In the genomic region with DNA sequence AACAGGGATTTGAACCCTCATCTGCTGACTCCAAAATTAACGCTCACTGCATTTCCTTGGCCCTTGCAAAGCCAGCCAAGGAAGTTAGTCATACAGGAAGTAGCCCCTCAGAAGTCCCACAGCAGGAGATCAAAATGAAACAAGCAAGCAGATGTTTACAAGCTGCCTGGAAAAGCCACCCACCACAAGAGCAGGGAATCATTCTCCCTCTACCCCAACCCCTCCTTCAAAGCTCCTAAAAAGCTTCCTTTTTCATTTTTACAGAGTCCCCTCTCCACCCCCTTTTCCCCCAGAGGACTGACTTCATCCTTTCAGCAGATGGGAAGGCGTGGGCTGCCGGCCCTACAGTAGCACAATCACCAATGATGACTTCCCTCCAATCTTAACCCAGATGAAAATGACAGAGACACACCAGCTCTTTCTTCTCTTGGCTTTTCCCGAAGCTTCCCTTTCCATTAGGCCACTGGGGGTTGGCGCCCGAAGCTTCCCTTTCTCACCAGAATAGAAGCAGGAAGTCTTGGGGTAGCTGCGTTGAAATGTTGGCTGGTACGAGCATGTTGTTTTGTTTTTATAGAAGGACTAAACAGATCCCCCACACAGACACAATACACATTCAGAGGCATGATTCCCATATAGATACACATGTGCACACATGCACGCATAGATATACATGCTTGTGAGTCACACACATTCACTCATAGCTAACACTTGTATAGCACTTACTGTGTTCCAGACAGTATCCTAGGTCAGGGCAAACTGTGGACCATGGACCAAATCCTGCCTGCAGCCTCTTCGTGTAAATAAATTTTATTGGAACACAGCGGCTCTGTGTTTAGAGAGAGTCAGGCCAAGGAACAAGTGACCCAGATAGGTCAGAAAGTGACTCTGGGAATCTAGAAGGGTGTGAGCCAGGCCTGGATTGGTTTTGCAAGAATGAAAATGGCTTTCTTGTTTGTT, we compare ENCODE assay signal across 8 cellular contexts. TPM values are rescaled to one million over a fixed set of nuclear protein-coding genes. Genes with fewer than 3 reads are reported as not detected.
DNase-seq lines count a peak whose midpoint lies in the region; ATAC-seq and TF ChIP-seq lines count a peak whose summit lies in the region.

No MANE protein-coding gene starts in this region.

- H3K9me3 Mint-ChIP-seq in dendritic cell treated with granulocyte-macrophage colony-stimulating factor and Interleukin-4, amounts not matched to agents 40 ng/mL and 50 ng/mL, for 4 days, result no peaks in the 10 kb centered on the region
- H3K9me3 Mint-ChIP-seq in memory B cell, result no peaks in the 10 kb centered on the region

- intact Hi-C loops in dendritic cell treated with granulocyte-macrophage colony-stimulating factor and Interleukin-4, amounts not matched to agents 40 ng/mL and 50 ng/mL, for 4 days (cut with micrococcal nuclease), result loop anchor here (1.0 to 5.0 kb wide), 3 partner anchors 14 to 45 kb away; a partner anchor contains a TSS

- no peak for ATAC-seq in memory B cell (ENCODE audit: low read depth)
- no peak for ATAC-seq in HG02884 (IDR thresholded peaks at IDR 0.05; ENCODE audit: unreplicated experiment)

- H3K27me3 Mint-ChIP-seq in dendritic cell treated with granulocyte-macrophage colony-stimulating factor and Interleukin-4, amounts not matched to agents 40 ng/mL and 50 ng/mL, for 4 days, result no peaks in the 10 kb centered on the region
- peaks cover under 1% of the 10 kb centered on the region for H3K27me3 Mint-ChIP-seq in memory B cell

- H3K27ac Mint-ChIP-seq in dendritic cell treated with granulocyte-macrophage colony-stimulating factor and Interleukin-4, amounts not matched to agents 40 ng/mL and 50 ng/mL, for 4 days, result peak overlapping the region; percentile 93
- H3K27ac Mint-ChIP-seq in memory B cell, result peak overlapping the region; percentile 21

- H3K4me3 Mint-ChIP-seq in dendritic cell treated with granulocyte-macrophage colony-stimulating factor and Interleukin-4, amounts not matched to agents 40 ng/mL and 50 ng/mL, for 4 days, result peak overlapping the region; percentile 61
- H3K4me3 Mint-ChIP-seq in memory B cell, result peak overlapping the region; percentile 22

- H3K4me1 Mint-ChIP-seq in dendritic cell treated with granulocyte-macrophage colony-stimulating factor and Interleukin-4, amounts not matched to agents 40 ng/mL and 50 ng/mL, for 4 days (ENCODE audit: low read depth), result peaks cover 74% of the 10 kb centered on the region
- peaks cover 24% of the 10 kb centered on the region for H3K4me1 Mint-ChIP-seq in memory B cell

- DNase-seq in DMS79 treated with DMSO at 0.1 percent for 48 hours (lab: John Stamatoyannopoulos, UW) (peak; percentile 24), DMS79 (lab: John Stamatoyannopoulos, UW) (no peak), memory B cell (ENCODE audit: low spot score in 2 of 2) (no peak), NCI-H187 (lab: John Stamatoyannopoulos, UW) (no peak)
- DNase-seq in central memory CD4-positive, alpha-beta T cell, result no peak

- no peaks in the 10 kb centered on the region for H3K36me3 Mint-ChIP-seq in dendritic cell treated with granulocyte-macrophage colony-stimulating factor and Interleukin-4, amounts not matched to agents 40 ng/mL and 50 ng/mL, for 4 days (ENCODE audit: low read depth)
- H3K36me3 Mint-ChIP-seq in memory B cell, result no peaks in the 10 kb centered on the region

TF ChIP-seq in PFSK-1, 5 proteins besides CTCF, POLR2A, EP300 and RAD21:
- TF ChIP-seq TAF1 (IDR thresholded peaks at IDR 0.05; ENCODE audit: borderline replicate concordance, insufficient read depth, low read length), result no peak
- TF ChIP-seq SIN3A (IDR thresholded peaks at IDR 0.05; ENCODE audit: borderline replicate concordance, insufficient read depth, low read length), result peak; percentile 66; the same call in 1 of the 2 replicates
- peak; percentile 18; the same call in 1 of the 2 replicates for TF ChIP-seq POLR2AphosphoS5 (IDR thresholded peaks at IDR 0.05; ENCODE audit: low read depth, low read length)
- TF ChIP-seq FOXP2 (optimal IDR thresholded peaks at IDR 0.05; ENCODE audit: borderline replicate concordance, extremely low read depth, extremely low read length, insufficient read depth), result peak; percentile 74
- TF ChIP-seq, protein P1, sequence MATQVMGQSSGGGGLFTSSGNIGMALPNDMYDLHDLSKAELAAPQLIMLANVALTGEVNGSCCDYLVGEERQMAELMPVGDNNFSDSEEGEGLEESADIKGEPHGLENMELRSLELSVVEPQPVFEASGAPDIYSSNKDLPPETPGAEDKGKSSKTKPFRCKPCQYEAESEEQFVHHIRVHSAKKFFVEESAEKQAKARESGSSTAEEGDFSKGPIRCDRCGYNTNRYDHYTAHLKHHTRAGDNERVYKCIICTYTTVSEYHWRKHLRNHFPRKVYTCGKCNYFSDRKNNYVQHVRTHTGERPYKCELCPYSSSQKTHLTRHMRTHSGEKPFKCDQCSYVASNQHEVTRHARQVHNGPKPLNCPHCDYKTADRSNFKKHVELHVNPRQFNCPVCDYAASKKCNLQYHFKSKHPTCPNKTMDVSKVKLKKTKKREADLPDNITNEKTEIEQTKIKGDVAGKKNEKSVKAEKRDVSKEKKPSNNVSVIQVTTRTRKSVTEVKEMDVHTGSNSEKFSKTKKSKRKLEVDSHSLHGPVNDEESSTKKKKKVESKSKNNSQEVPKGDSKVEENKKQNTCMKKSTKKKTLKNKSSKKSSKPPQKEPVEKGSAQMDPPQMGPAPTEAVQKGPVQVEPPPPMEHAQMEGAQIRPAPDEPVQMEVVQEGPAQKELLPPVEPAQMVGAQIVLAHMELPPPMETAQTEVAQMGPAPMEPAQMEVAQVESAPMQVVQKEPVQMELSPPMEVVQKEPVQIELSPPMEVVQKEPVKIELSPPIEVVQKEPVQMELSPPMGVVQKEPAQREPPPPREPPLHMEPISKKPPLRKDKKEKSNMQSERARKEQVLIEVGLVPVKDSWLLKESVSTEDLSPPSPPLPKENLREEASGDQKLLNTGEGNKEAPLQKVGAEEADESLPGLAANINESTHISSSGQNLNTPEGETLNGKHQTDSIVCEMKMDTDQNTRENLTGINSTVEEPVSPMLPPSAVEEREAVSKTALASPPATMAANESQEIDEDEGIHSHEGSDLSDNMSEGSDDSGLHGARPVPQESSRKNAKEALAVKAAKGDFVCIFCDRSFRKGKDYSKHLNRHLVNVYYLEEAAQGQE (IDR thresholded peaks at IDR 0.05; ENCODE audit: insufficient read depth in 1 of 2, low read depth in 2 of 2, low read length in 2 of 2), result 0 out of 4 replicates have a peak, but pooled peaks of 1 of the 2 experiments have one; percentile 47

RNA-seq across cellular contexts. Expression of a gene that starts 17.4 kb away (rescaled TPM):
- 46.8 TPM for polyA plus RNA-seq in PFSK-1 (2012; ENCODE audit: insufficient read length, low read depth)

RNA-seq across cellular contexts. Expression of a gene that starts 36.9 kb away (rescaled TPM):
- 2.3 TPM for polyA plus RNA-seq in PFSK-1 (2012; ENCODE audit: insufficient read length, low read depth)
